In the genomic region with DNA sequence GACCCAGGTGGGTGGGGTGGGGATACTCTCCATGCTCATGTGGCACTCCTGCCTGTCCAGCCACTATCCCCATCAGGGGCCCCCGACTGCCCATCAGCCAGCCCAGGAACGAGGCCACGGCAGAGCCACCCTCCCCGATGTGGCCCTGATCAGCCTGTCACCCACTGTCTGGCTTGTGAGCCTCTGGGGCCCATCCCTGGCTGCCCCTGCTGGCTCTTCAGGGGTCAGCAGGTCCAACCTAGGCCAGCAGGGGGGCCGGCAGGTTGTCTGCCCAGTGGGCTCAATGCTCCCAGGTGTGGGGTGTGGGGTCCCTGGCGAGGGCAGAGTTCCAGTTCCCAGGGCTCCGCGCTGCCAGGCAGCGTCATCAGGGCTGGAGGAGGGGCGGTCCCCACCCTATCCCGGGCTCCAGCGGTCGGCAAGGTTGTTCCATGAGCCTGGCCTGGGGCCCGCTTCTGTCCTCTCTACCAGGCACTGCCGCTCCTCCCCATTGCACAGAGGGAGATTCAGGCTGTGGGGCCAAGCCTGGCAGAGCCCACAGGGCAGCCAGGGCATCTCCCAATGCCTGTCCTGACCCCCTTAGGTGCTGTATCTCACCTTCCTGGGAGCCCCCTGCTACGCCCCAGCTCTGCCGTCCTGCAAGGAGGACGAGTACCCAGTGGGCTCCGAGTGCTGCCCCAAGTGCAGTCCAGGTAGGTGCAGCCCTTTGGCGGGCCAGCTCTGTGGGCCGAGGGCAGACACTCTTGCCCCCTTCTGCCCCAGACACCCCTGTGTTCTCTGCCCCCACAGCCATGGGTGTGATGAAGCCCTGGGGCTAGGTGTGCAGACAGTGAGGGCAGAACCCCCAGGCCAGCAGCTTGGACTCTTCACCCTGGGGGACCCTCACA, we compare ENCODE assay signal across 8 cellular contexts. TPM values are rescaled to one million over a fixed set of nuclear protein-coding genes. Genes with fewer than 3 reads are reported as not detected.
DNase-seq lines count a peak whose midpoint lies in the region; ATAC-seq and TF ChIP-seq lines count a peak whose summit lies in the region.
"Had no signal": no experiment of that assay in that cellular context is flagged by ENCODE, and none has a peak within 500 bp of the region (broad histone marks: within the 10 kb centered on the region; RNA-seq: fewer than 3 reads in every experiment).

No MANE protein-coding gene starts in this region.

- 54 to 59% methylated on average over 16 to 20 of the region's 21 CpGs for WGBS in GM23248 (ENCODE audit: low coverage in 1 of 2, low lambda C conversion rate in 2 of 2, missing lambda C conversion rate in 2 of 2), 2 experiments
- WGBS in hepatocyte (ENCODE audit: low lambda C conversion rate, missing lambda C conversion rate): 81% methylated on average over 21 of the region's 21 CpGs

- H3K9ac ChIP-seq in GM23248: peak overlapping the region; percentile 79

- H3K36me3 Mint-ChIP-seq in activated CD4-positive, alpha-beta memory T cell treated with anti-CD3 and anti-CD28 coated beads, Interleukin-2, amount 10 ng/mL, durations not matched to agents 7 days and 5 days (ENCODE audit: low read depth): peaks cover 40% of the 10 kb centered on the region
- H3K36me3 Mint-ChIP-seq in stimulated activated effector memory CD8-positive, alpha-beta T cell treated with anti-CD3 and anti-CD28 coated beads, Interleukin-12 subunit alpha, Interleukin-12 subunit beta, amount 100 ng/mL, for 72 hours: peaks cover 62% of the 10 kb centered on the region

- H3K4me1 Mint-ChIP-seq in activated CD4-positive, alpha-beta memory T cell treated with anti-CD3 and anti-CD28 coated beads, Interleukin-2, amount 10 ng/mL, durations not matched to agents 7 days and 5 days: peaks cover 46% of the 10 kb centered on the region
- peaks cover 56% of the 10 kb centered on the region for H3K4me1 Mint-ChIP-seq in stimulated activated effector memory CD8-positive, alpha-beta T cell treated with anti-CD3 and anti-CD28 coated beads, Interleukin-12 subunit alpha, Interleukin-12 subunit beta, amount 100 ng/mL, for 72 hours

- no peak overlapping the region for H3K27ac ChIP-seq in GM23248
- no peak overlapping the region for H3K27ac ChIP-seq in hepatocyte

- POLR2A ChIA-PET in activated CD4-positive, alpha-beta memory T cell treated with anti-CD3 and anti-CD28 coated beads, Interleukin-2, amount 10 ng/mL, durations not matched to agents 7 days and 5 days (lab: Charles Lee): interaction anchor here (0.8 to 8.3 kb wide), 9 partner anchors 10 to 141 kb away, joined by 3 to 169 read pairs (median 21); partner anchors contain the start of genes HES5, PANK4 and PRXL2B

- H3F3A ChIP-seq in GM23248 (ENCODE audit: insufficient read depth): no peaks in the 10 kb centered on the region

- no peaks in the 10 kb centered on the region for H3K9me3 Mint-ChIP-seq in activated CD4-positive, alpha-beta memory T cell treated with anti-CD3 and anti-CD28 coated beads, Interleukin-2, amount 10 ng/mL, durations not matched to agents 7 days and 5 days
- no peaks in the 10 kb centered on the region for H3K9me3 Mint-ChIP-seq in stimulated activated effector memory CD8-positive, alpha-beta T cell treated with anti-CD3 and anti-CD28 coated beads, Interleukin-12 subunit alpha, Interleukin-12 subunit beta, amount 100 ng/mL, for 72 hours

- no peaks in the 10 kb centered on the region for H3K79me2 ChIP-seq in GM23248 (ENCODE audit: insufficient read depth)
- no peaks in the 10 kb centered on the region for H3K79me2 ChIP-seq in hepatocyte

- H3K27me3 ChIP-seq in GM23248 (replicated peaks; ENCODE audit: insufficient read depth): no peaks in the 10 kb centered on the region
- no peaks in the 10 kb centered on the region for H3K27me3 ChIP-seq in hepatocyte

- H3K9me2 ChIP-seq in GM23248 (ENCODE audit: insufficient read depth) (no peaks in the 10 kb centered on the region), hepatocyte (replicated peaks; ENCODE audit: insufficient read depth) (no peaks in the 10 kb centered on the region)

- TF ChIP-seq CTCF in hepatocyte (IDR thresholded peaks at IDR 0.05; ENCODE audit: poor library complexity): no peak

- H3K4me2 ChIP-seq in GM23248 (ENCODE audit: unreplicated experiment) (peak overlapping the region; percentile 69), hepatocyte (peak overlapping the region; percentile 72)

- H3K4me1 ChIP-seq in GM23248 (ENCODE audit: insufficient read depth): 0 out of 2 replicates have a peak, but pooled peaks cover 5% of the 10 kb centered on the region
- peaks cover 15% of the 10 kb centered on the region for H3K4me1 ChIP-seq in hepatocyte (ENCODE audit: insufficient read depth)

- CTCF ChIA-PET in activated CD4-positive, alpha-beta memory T cell treated with anti-CD3 and anti-CD28 coated beads, Interleukin-2, amount 10 ng/mL, durations not matched to agents 7 days and 5 days (lab: Charles Lee): interaction anchor here (2.0 to 2.8 kb wide), 2 partner anchors 11 to 28 kb away, joined by 27 to 32 read pairs; partner anchors contain the start of gene PRXL2B

- H3K4me3 Mint-ChIP-seq in activated CD4-positive, alpha-beta memory T cell treated with anti-CD3 and anti-CD28 coated beads, Interleukin-2, amount 10 ng/mL, durations not matched to agents 7 days and 5 days: peak overlapping the region; percentile 95
- peak overlapping the region; percentile 99 for H3K4me3 Mint-ChIP-seq in stimulated activated effector memory CD8-positive, alpha-beta T cell treated with anti-CD3 and anti-CD28 coated beads, Interleukin-12 subunit alpha, Interleukin-12 subunit beta, amount 100 ng/mL, for 72 hours

- H3K9me3 ChIP-seq in GM23248 (ENCODE audit: low read depth): no peaks in the 10 kb centered on the region
- no peaks in the 10 kb centered on the region for H3K9me3 ChIP-seq in hepatocyte (ENCODE audit: low read depth)

- no peaks in the 10 kb centered on the region for H4K20me1 ChIP-seq in GM23248 (ENCODE audit: insufficient read depth)
- H4K20me1 ChIP-seq in hepatocyte (ENCODE audit: insufficient read depth, poor library complexity, severe bottlenecking): no peaks in the 10 kb centered on the region

- no peak for ATAC-seq in stimulated activated effector memory CD8-positive, alpha-beta T cell treated with anti-CD3 and anti-CD28 coated beads, Interleukin-12 subunit alpha, Interleukin-12 subunit beta, amount 100 ng/mL, for 72 hours
- ATAC-seq in GM18520 (IDR thresholded peaks at IDR 0.05; ENCODE audit: unreplicated experiment): no peak

- H3K27ac Mint-ChIP-seq in activated CD4-positive, alpha-beta memory T cell treated with anti-CD3 and anti-CD28 coated beads, Interleukin-2, amount 10 ng/mL, durations not matched to agents 7 days and 5 days: peak overlapping the region; percentile 95
- H3K27ac Mint-ChIP-seq in stimulated activated effector memory CD8-positive, alpha-beta T cell treated with anti-CD3 and anti-CD28 coated beads, Interleukin-12 subunit alpha, Interleukin-12 subunit beta, amount 100 ng/mL, for 72 hours: peak overlapping the region; percentile 99

- in situ Hi-C loops in GM23248 (cut with MboI): no loop called here

- peak overlapping the region; percentile 74 for H3K4me3 ChIP-seq in GM23248
- no peak overlapping the region for H3K4me3 ChIP-seq in hepatocyte

- H3K36me3 ChIP-seq in GM23248 (ENCODE audit: low read depth) (no peaks in the 10 kb centered on the region), hepatocyte (replicated peaks; ENCODE audit: insufficient read depth, low read depth) (no peaks in the 10 kb centered on the region)

- H2AFZ ChIP-seq in GM23248 (peak overlapping the region; percentile 92; the same call in 1 of the 2 replicates), hepatocyte (no peak overlapping the region)

- H3K27me3 Mint-ChIP-seq in activated CD4-positive, alpha-beta memory T cell treated with anti-CD3 and anti-CD28 coated beads, Interleukin-2, amount 10 ng/mL, durations not matched to agents 7 days and 5 days: no peaks in the 10 kb centered on the region

- DNase-seq in GM23248 (no peak), hepatocyte (ENCODE audit: low spot score) (no peak), NCI-H226 (no peak), DMS79 treated with DMSO at 0.1 percent for 48 hours (lab: John Stamatoyannopoulos, UW) (no peak)
- DNase-seq in activated CD4-positive, alpha-beta memory T cell treated with anti-CD3 and anti-CD28 coated beads, Interleukin-2, amount 10 ng/mL, durations not matched to agents 7 days and 5 days: no peak
- DNase-seq in stimulated activated effector memory CD8-positive, alpha-beta T cell treated with anti-CD3 and anti-CD28 coated beads, Interleukin-12 subunit alpha, Interleukin-12 subunit beta, amount 100 ng/mL, for 72 hours (ENCODE audit: low spot score in 2 of 2): no peak
- DNase-seq: NCI-H1048 had no signal

RNA-seq across cellular contexts. Expression of gene TNFRSF14, which starts 1.2 kb away (rescaled TPM):
- 4.7 and 13.3 TPM in 2 replicates for total RNA-seq in GM23248 (2014; rRNA removed; shearing (Covaris generic))
- polyA plus RNA-seq in GM23248 (2016; fragmentation: Nextera tagmentation; extraction: Ambion mirVana) (7.8 and 7.9 TPM in 2 replicates), hepatocyte (5.3 and 5.4 TPM in 2 replicates)
- 100 to 1,000 TPM; 171 to 173 TPM for total RNA-seq in activated CD4-positive, alpha-beta memory T cell treated with anti-CD3 and anti-CD28 coated beads, Interleukin-2, amount 10 ng/mL, durations not matched to agents 7 days and 5 days
- total RNA-seq in hepatocyte: 2.7 and 6.1 TPM in 2 replicates

RNA-seq across cellular contexts. Expression of gene HES5, which starts 27.3 kb away (rescaled TPM):
- total RNA-seq in GM23248 (2014; rRNA removed; shearing (Covaris generic)): 1.1 TPM in 1 of 2 replicates, not detected in the other
- polyA plus RNA-seq in GM23248 (2016; fragmentation: Nextera tagmentation; extraction: Ambion mirVana): not detected in 2 replicates
- total RNA-seq in activated CD4-positive, alpha-beta memory T cell treated with anti-CD3 and anti-CD28 coated beads, Interleukin-2, amount 10 ng/mL, durations not matched to agents 7 days and 5 days: not detected
- not detected in 2 replicates for total RNA-seq in hepatocyte
- 1.0 TPM in 2 replicates for polyA plus RNA-seq in hepatocyte

RNA-seq across cellular contexts. Expression of gene PRXL2B, which starts 29.2 kb away (rescaled TPM):
- total RNA-seq in GM23248 (2014; rRNA removed; shearing (Covaris generic)): 8.5 and 11.3 TPM in 2 replicates
- polyA plus RNA-seq in GM23248 (2016; fragmentation: Nextera tagmentation; extraction: Ambion mirVana): 12.4 and 13.5 TPM in 2 replicates
- 10 to 100 TPM; 17.0 to 22.2 TPM for total RNA-seq in activated CD4-positive, alpha-beta memory T cell treated with anti-CD3 and anti-CD28 coated beads, Interleukin-2, amount 10 ng/mL, durations not matched to agents 7 days and 5 days
- total RNA-seq in hepatocyte: 21.4 and 36.7 TPM in 2 replicates
- polyA plus RNA-seq in hepatocyte: 39.6 and 41.4 TPM in 2 replicates

RNA-seq across cellular contexts. Expression of gene PANK4, which starts 31.0 kb away (rescaled TPM):
- 29.7 and 35.5 TPM in 2 replicates for total RNA-seq in GM23248 (2014; rRNA removed; shearing (Covaris generic))
- 15.5 and 18.0 TPM in 2 replicates for polyA plus RNA-seq in GM23248 (2016; fragmentation: Nextera tagmentation; extraction: Ambion mirVana)
- total RNA-seq in activated CD4-positive, alpha-beta memory T cell treated with anti-CD3 and anti-CD28 coated beads, Interleukin-2, amount 10 ng/mL, durations not matched to agents 7 days and 5 days: 10 to 100 TPM; 71.7 to 72.6 TPM
- total RNA-seq in hepatocyte: 18.5 and 20.4 TPM in 2 replicates
- polyA plus RNA-seq in hepatocyte: 21.3 and 21.5 TPM in 2 replicates

Comparison
In these comparisons a context has a peak if more than half of its experiments do, and no peak if none do; other contexts are left out.
1. RNA of gene TNFRSF14, which starts 1.2 kb away (total RNA-seq): 171 to 173 TPM in activated CD4-positive, alpha-beta memory T cell treated with anti-CD3 and anti-CD28 coated beads, Interleukin-2, amount 10 ng/mL, durations not matched to agents 7 days and 5 days; 4.7 to 13.3 TPM in GM23248 and 2.7 to 6.1 TPM in hepatocyte; every median in the first group is over 10 times any median in the second.